ENCODE assay signal across 12 cellular contexts in genomic region chr2:209426432-209426831, GRCh38. TPM values are rescaled to one million over a fixed set of nuclear protein-coding genes. Genes with fewer than 3 reads are reported as not detected.
DNase-seq lines count a peak whose midpoint lies in the region; ATAC-seq, FAIRE-seq and TF ChIP-seq lines count a peak whose summit lies in the region.
"Had no signal": no experiment of that assay in that cellular context is flagged by ENCODE, and none has a peak within 500 bp of the region (broad histone marks: within the 10 kb centered on the region; RNA-seq: fewer than 3 reads in every experiment).

No MANE protein-coding gene starts in this region.

- no TSS peak for BruUV-seq in Panc1 (replicated peaks; lab: Mats Ljungman, UMichigan)

- H3K9ac ChIP-seq in SK-N-SH, result no peak overlapping the region

- H2AFZ ChIP-seq in SK-N-SH (ENCODE audit: low read depth), result no peak overlapping the region

- no peaks in the 10 kb centered on the region for H3K9me2 ChIP-seq in SK-N-SH

- H3K9me3 ChIP-seq in SK-N-SH (no peaks in the 10 kb centered on the region), Panc1 (ENCODE audit: control insufficient read depth, insufficient read depth, low read depth, low read length) (no peaks in the 10 kb centered on the region)
- H3K9me3 ChIP-seq: vagina had no signal

- TF ChIP-seq EP300 in SK-N-SH (IDR thresholded peaks at IDR 0.05; ENCODE audit: borderline replicate concordance in 1 of 2, low read depth in 1 of 2, low read length in 1 of 2), result no peak

- H3K36me3 ChIP-seq in SK-N-SH (replicated peaks in 1 of 2; ENCODE audit: control insufficient read depth in 1 of 2, insufficient read depth in 2 of 2, low read length in 1 of 2) (no peaks in the 10 kb centered on the region), Panc1 (ENCODE audit: control insufficient read depth, insufficient read depth, low read length) (no peaks in the 10 kb centered on the region)
- H3K36me3 ChIP-seq: vagina had no signal

- no peak for ATAC-seq in SK-N-SH treated with all-trans-retinoic acid at 6 μM for 48 hours
- no peak for ATAC-seq in Panc1

- peak; percentile 9 for DNase-seq in SK-N-SH
- DNase-seq in Panc1 (ENCODE audit: low read depth, low spot score), result no peak
- peak; percentile 44 for DNase-seq in fibroblast of the aortic adventitia (ENCODE audit: low read depth)
- DNase-seq in urothelium cell line (ENCODE audit: low spot score), result peak; percentile 37
- DNase-seq in GOT3 (lab: John Stamatoyannopoulos, UW), result no peak
- no peak for DNase-seq in stimulated activated naive CD4-positive, alpha-beta T cell (lab: John Stamatoyannopoulos, UW)
- no peak for DNase-seq in germinal center (ENCODE audit: low spot score)
- DNase-seq: anterior cingulate cortex, immature natural killer cell, Kasumi-1 had no signal

- no peaks in the 10 kb centered on the region for H3F3A ChIP-seq in SK-N-SH (replicated peaks; ENCODE audit: insufficient read depth)

- H3K27ac ChIP-seq in SK-N-SH (ENCODE audit: low read depth in 2 of 2, low read length in 1 of 2) (peak overlapping the region in 1 of 2 experiments; percentile 45; a peak in 1 of 4 replicates), Panc1 (ENCODE audit: low read length) (peak overlapping the region; percentile 64)
- H3K27ac ChIP-seq: vagina had no signal

- in situ Hi-C loops in Panc1 (cut with HindIII; ENCODE audit: low pct_unique_long_range_greater_than_20kb, low sequenced_read_pairs), result no loop called here

- H3K4me1 ChIP-seq in SK-N-SH (ENCODE audit: control insufficient read depth in 1 of 2, insufficient read depth in 2 of 2, low read depth in 1 of 2, low read length in 1 of 2) (peaks cover 0 to 4% of the 10 kb centered on the region in 2 experiments; a peak in 3 of 4 replicates), Panc1 (ENCODE audit: control insufficient read depth, insufficient read depth, low read length) (peaks cover 19% of the 10 kb centered on the region)

- no peaks in the 10 kb centered on the region for H4K20me1 ChIP-seq in SK-N-SH (ENCODE audit: insufficient read depth)

- H3K4me2 ChIP-seq in SK-N-SH, result peak overlapping the region; percentile 58

- H3K4me3 ChIP-seq in SK-N-SH (ENCODE audit: low read depth in 2 of 2, low read length in 1 of 2) (0 out of 4 replicates have a peak overlapping the region, but pooled peaks of 1 of the 2 experiments have one; percentile 30), Panc1 (ENCODE audit: low read depth in 2 of 2, low read length in 2 of 2) (peak overlapping the region in 1 of 2 experiments; percentile 12; a peak in 1 of 4 replicates), fibroblast of the aortic adventitia (ENCODE audit: low read depth, low read length) (no peak overlapping the region)
- H3K4me3 ChIP-seq: vagina had no signal

- no peak for TF ChIP-seq RAD21 in SK-N-SH (IDR thresholded peaks at IDR 0.05; ENCODE audit: low read length)

- peaks cover 5% of the 10 kb centered on the region; the same call in 1 of the 2 replicates for H3K79me2 ChIP-seq in SK-N-SH (ENCODE audit: insufficient read depth)

- intact Hi-C loops in Panc1 (cut with micrococcal nuclease; ENCODE audit: unreplicated experiment), result loop anchor here (10.0 kb wide), 2 partner anchors 538 to 768 kb away; no protein-coding TSS in a partner anchor

- no peaks in the 10 kb centered on the region for H3K27me3 ChIP-seq in SK-N-SH (ENCODE audit: insufficient read depth)
- no peaks in the 10 kb centered on the region for H3K27me3 ChIP-seq in Panc1 (ENCODE audit: control insufficient read depth, insufficient read depth, low read length)
- H3K27me3 ChIP-seq: vagina had no signal

- FAIRE-seq in urothelium cell line (lab: Jason Lieb, UNC), result no peak

- POLR2A ChIA-PET in SK-N-SH (lab: Yijun Ruan, JAX) (no interaction called here), Panc1 (lab: Charles Lee) (no interaction called here)

- TF ChIP-seq CTCF in SK-N-SH (IDR thresholded peaks at IDR 0.05) (no peak), Panc1 (IDR thresholded peaks at IDR 0.05) (no peak), fibroblast of the aortic adventitia (IDR thresholded peaks at IDR 0.05; ENCODE audit: insufficient read depth, low read length) (no peak)

- CTCF ChIA-PET in SK-N-SH (lab: Yijun Ruan, JAX), result interaction anchor here (0.9 to 7.0 kb wide), 15 partner anchors 16 to 773 kb away, joined by 3 to 135 read pairs (median 10); partner anchors contain the start of gene UNC80
- CTCF ChIA-PET in Panc1 (lab: Charles Lee), result interaction anchor here (0.6 kb wide), 1 partner anchor 148 kb away, joined by 3 read pairs; no protein-coding TSS in a partner anchor

TF ChIP-seq in SK-N-SH, 30 proteins besides CTCF, POLR2A, EP300 and RAD21 (continues in another document):
- no peak for TF ChIP-seq RCOR1 (IDR thresholded peaks at IDR 0.05; ENCODE audit: low read length)
- 0 out of 2 replicates have a peak, but pooled peaks have one; percentile 4 for TF ChIP-seq JUND (IDR thresholded peaks at IDR 0.05)
- TF ChIP-seq USF1 (IDR thresholded peaks at IDR 0.05; ENCODE audit: borderline replicate concordance, low read depth), result no peak
- TF ChIP-seq NFIC (IDR thresholded peaks at IDR 0.05; ENCODE audit: borderline replicate concordance), result 0 out of 2 replicates have a peak, but pooled peaks have one; percentile 17
- TF ChIP-seq MAX (IDR thresholded peaks at IDR 0.05; ENCODE audit: low read depth), result no peak
- TF ChIP-seq TAF1 (IDR thresholded peaks at IDR 0.05; ENCODE audit: borderline replicate concordance, low read depth, low read length), result no peak
- no peak for TF ChIP-seq USF2 (IDR thresholded peaks at IDR 0.05; ENCODE audit: borderline replicate concordance, low read depth, low read length)
- TF ChIP-seq POLR2AphosphoS5 (IDR thresholded peaks at IDR 0.05; ENCODE audit: low read depth, low read length), result no peak
- no peak for TF ChIP-seq YY1 (IDR thresholded peaks at IDR 0.05; ENCODE audit: low read depth)
- no peak for TF ChIP-seq FOSL2 (IDR thresholded peaks at IDR 0.05; ENCODE audit: borderline replicate concordance, low read depth)
- no peak for TF ChIP-seq MXI1 (IDR thresholded peaks at IDR 0.05; ENCODE audit: low read depth, low read length)

TF ChIP-seq in SK-N-SH treated with all-trans-retinoic acid at 6 μM for 48 hours, 23 proteins besides CTCF, POLR2A, EP300 and RAD21:
- TF ChIP-seq TOX (CRISPR knock-in tag; IDR thresholded peaks at IDR 0.05; ENCODE audit: borderline replicate concordance), result no peak
- no peak for TF ChIP-seq ZFP3 (CRISPR knock-in tag; IDR thresholded peaks at IDR 0.05)
- no peak for TF ChIP-seq PATZ1 (CRISPR knock-in tag; IDR thresholded peaks at IDR 0.05; ENCODE audit: borderline replicate concordance)
- TF ChIP-seq ZC3H10 (CRISPR knock-in tag; IDR thresholded peaks at IDR 0.05), result no peak
- TF ChIP-seq GLIS3 (CRISPR knock-in tag; IDR thresholded peaks at IDR 0.05), result no peak
- TF ChIP-seq ZNF565 (CRISPR knock-in tag; conservative IDR thresholded peaks at IDR 0.05; ENCODE audit: low read depth), result no peak
- TF ChIP-seq ZNF8 (CRISPR knock-in tag; IDR thresholded peaks at IDR 0.05), result no peak
- TF ChIP-seq, protein P1, sequence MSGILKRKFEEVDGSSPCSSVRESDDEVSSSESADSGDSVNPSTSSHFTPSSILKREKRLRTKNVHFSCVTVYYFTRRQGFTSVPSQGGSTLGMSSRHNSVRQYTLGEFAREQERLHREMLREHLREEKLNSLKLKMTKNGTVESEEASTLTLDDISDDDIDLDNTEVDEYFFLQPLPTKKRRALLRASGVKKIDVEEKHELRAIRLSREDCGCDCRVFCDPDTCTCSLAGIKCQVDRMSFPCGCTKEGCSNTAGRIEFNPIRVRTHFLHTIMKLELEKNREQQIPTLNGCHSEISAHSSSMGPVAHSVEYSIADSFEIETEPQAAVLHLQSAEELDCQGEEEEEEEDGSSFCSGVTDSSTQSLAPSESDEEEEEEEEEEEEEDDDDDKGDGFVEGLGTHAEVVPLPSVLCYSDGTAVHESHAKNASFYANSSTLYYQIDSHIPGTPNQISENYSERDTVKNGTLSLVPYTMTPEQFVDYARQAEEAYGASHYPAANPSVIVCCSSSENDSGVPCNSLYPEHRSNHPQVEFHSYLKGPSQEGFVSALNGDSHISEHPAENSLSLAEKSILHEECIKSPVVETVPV (CRISPR knock-in tag; IDR thresholded peaks at IDR 0.05), result no peak

RNA-seq across cellular contexts. Expression of gene MAP2, which starts 2.6 kb away (rescaled TPM):
- polyA plus RNA-seq in SK-N-SH (2012; rRNA removed), result 7.8 and 11.1 TPM in 2 replicates
- polyA plus RNA-seq in SK-N-SH (2012; cell fraction: cytosol; rRNA removed), result 10.0 and 10.6 TPM in 2 replicates
- polyA plus RNA-seq in SK-N-SH (2012; cell fraction: nucleus; rRNA removed), result 9.4 and 21.8 TPM in 2 replicates
- total RNA-seq in Panc1 (2021; ENCODE audit: unreplicated experiment) (44.9 TPM), fibroblast of the aortic adventitia (ENCODE audit: low replicate concordance) (2.1 and 26.5 TPM in 2 replicates)
- 26.6 TPM for polyA plus RNA-seq in Panc1 (2012; ENCODE audit: insufficient read length)
- polyA plus RNA-seq: immature natural killer cell had no signal

Comparison
In these comparisons a context has a peak if more than half of its experiments do, and no peak if none do; other contexts are left out.
1. DNase-seq: peak in SK-N-SH (single experiment), fibroblast of the aortic adventitia (single experiment) and urothelium cell line (single experiment); none in Panc1 (single experiment), GOT3 (single experiment), stimulated activated naive CD4-positive, alpha-beta T cell (0 of 6) and germinal center (single experiment).